ENCODE assay signal across 10 cellular contexts in the genomic region with DNA sequence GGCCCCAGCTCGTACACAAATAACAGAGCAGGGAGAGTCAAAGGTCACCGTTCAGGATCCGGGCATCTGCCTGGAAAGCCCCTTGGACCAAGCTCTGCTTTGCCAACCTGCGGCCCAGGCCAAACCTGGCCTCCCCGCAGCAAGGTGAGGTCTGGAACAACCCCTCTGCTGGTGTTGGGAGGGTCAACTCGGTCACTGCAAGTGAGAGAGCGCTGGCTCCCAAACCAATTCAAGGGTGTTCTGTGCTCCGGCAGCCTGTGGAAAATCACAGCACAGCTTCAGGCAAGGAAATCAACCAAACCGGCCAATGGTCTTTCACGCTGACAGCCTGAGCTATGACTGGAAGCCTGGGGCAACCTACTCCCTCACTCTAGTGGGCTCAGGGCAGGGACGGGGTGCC.
A peak's percentile ranks its signal among the peaks of the same experiment; 100 is the strongest.
DNase-seq lines count a peak whose midpoint lies in the region; ATAC-seq and TF ChIP-seq lines count a peak whose summit lies in the region.
"Had no signal": no experiment of that assay in that cellular context is flagged by ENCODE, and none has a peak within 500 bp of the region (broad histone marks: within the 10 kb centered on the region; RNA-seq: fewer than 3 reads in every experiment).

No MANE protein-coding gene starts in this region.

- H3K27me3 ChIP-seq in SK-N-SH (ENCODE audit: insufficient read depth) (no peaks in the 10 kb centered on the region), ectodermal cell (ENCODE audit: control insufficient read depth, insufficient read depth, low read length, poor library complexity, severe bottlenecking) (no peaks in the 10 kb centered on the region), muscle layer of colon (ENCODE audit: control insufficient read depth in 1 of 2, insufficient read depth in 2 of 2, low read length in 2 of 2) (no peaks in the 10 kb centered on the region), thyroid gland (no peaks in the 10 kb centered on the region)

- TF ChIP-seq CTCF in SK-N-SH (IDR thresholded peaks at IDR 0.05) (no peak), thyroid gland (IDR thresholded peaks at IDR 0.05) (no peak), foreskin fibroblast (IDR thresholded peaks at IDR 0.05; ENCODE audit: low read depth, low read length) (no peak)

- no peak overlapping the region for H3K4me3 ChIP-seq in SK-N-SH (ENCODE audit: low read depth in 2 of 2, low read length in 1 of 2)
- no peak overlapping the region for H3K4me3 ChIP-seq in ectodermal cell (ENCODE audit: insufficient read depth, low read depth, low read length)
- H3K4me3 ChIP-seq in muscle layer of colon (ENCODE audit: low read depth in 1 of 2, low read length in 2 of 2): no peak overlapping the region
- H3K4me3 ChIP-seq in thyroid gland (replicated peaks in 1 of 3): no peak overlapping the region
- no peak overlapping the region for H3K4me3 ChIP-seq in foreskin fibroblast (ENCODE audit: low read depth in 1 of 2, low read length in 2 of 2)

- H4K20me1 ChIP-seq in SK-N-SH (ENCODE audit: insufficient read depth): peaks cover 22% of the 10 kb centered on the region

- H3K27ac ChIP-seq in SK-N-SH (ENCODE audit: low read depth in 2 of 2, low read length in 1 of 2): peak overlapping the region; percentile 67 to 98
- peak overlapping the region; percentile 2 for H3K27ac ChIP-seq in ectodermal cell (ENCODE audit: insufficient read depth, low read depth, low read length, poor library complexity, severe bottlenecking)
- peak overlapping the region; percentile 97 for H3K27ac ChIP-seq in muscle layer of colon (ENCODE audit: low read depth, low read length)
- peak overlapping the region; percentile 98 to 99 (median 98) for H3K27ac ChIP-seq in thyroid gland
- H3K27ac ChIP-seq: 22Rv1 had no signal

- DNase-seq in SK-N-SH (no peak), thyroid gland (no peak), foreskin fibroblast (no peak)
- DNase-seq in stimulated activated CD4-positive, alpha-beta T cell treated with anti-CD3 and anti-CD28 coated beads, Interleukin-2, amount 100 ng/mL, for 48 hours: no peak
- DNase-seq: NCI-H1436 treated with DMSO at 0.1 percent for 48 hours had no signal

- H3K9me3 ChIP-seq in SK-N-SH (no peaks in the 10 kb centered on the region), ectodermal cell (ENCODE audit: control insufficient read depth, low read length) (no peaks in the 10 kb centered on the region), muscle layer of colon (ENCODE audit: low read length) (no peaks in the 10 kb centered on the region), thyroid gland (no peaks in the 10 kb centered on the region)

- peaks cover 17 to 54% of the 10 kb centered on the region in 2 experiments; a peak in 3 of 4 replicates for H3K4me1 ChIP-seq in SK-N-SH (ENCODE audit: control insufficient read depth in 1 of 2, insufficient read depth in 2 of 2, low read depth in 1 of 2, low read length in 1 of 2)
- H3K4me1 ChIP-seq in ectodermal cell (ENCODE audit: control insufficient read depth, insufficient read depth, low read length): peaks cover 28% of the 10 kb centered on the region
- H3K4me1 ChIP-seq in muscle layer of colon (ENCODE audit: insufficient read depth, low read length): peaks cover 84% of the 10 kb centered on the region
- peaks cover 63 to 70% of the 10 kb centered on the region in 2 donors for H3K4me1 ChIP-seq in thyroid gland

- intact Hi-C loops in thyroid gland (cut with DNase I): no loop called here

- TF ChIP-seq POLR2A in thyroid gland (IDR thresholded peaks at IDR 0.05): no peak

- no peak overlapping the region for H2AFZ ChIP-seq in SK-N-SH (ENCODE audit: low read depth)

- POLR2A ChIA-PET in SK-N-SH (lab: Yijun Ruan, JAX): no interaction called here

- peaks cover 37% of the 10 kb centered on the region for H3F3A ChIP-seq in SK-N-SH (replicated peaks; ENCODE audit: insufficient read depth)

- H3K36me3 ChIP-seq in SK-N-SH (replicated peaks in 1 of 2; ENCODE audit: control insufficient read depth in 1 of 2, insufficient read depth in 2 of 2, low read length in 1 of 2) (peaks cover 80 to 81% of the 10 kb centered on the region in 2 experiments), ectodermal cell (ENCODE audit: control insufficient read depth, insufficient read depth, low read length) (peaks cover 37% of the 10 kb centered on the region), muscle layer of colon (ENCODE audit: insufficient read depth, low read length) (peaks cover 80% of the 10 kb centered on the region), thyroid gland (peaks cover 35 to 36% of the 10 kb centered on the region in 2 donors)

- H3K79me2 ChIP-seq in SK-N-SH (ENCODE audit: insufficient read depth): peaks cover 100% of the 10 kb centered on the region

- no peak for TF ChIP-seq RAD21 in SK-N-SH (IDR thresholded peaks at IDR 0.05; ENCODE audit: low read length)

- no peak for TF ChIP-seq EP300 in SK-N-SH (IDR thresholded peaks at IDR 0.05; ENCODE audit: borderline replicate concordance in 1 of 2, low read depth in 1 of 2, low read length in 1 of 2)

- CTCF ChIA-PET in SK-N-SH (lab: Yijun Ruan, JAX): interaction anchor here (1.6 to 2.2 kb wide), 2 partner anchors 23 to 146 kb away, joined by 3 to 6 read pairs; no protein-coding TSS in a partner anchor

- 84% methylated on average over 2 of the region's 11 CpGs for WGBS in SK-N-SH (ENCODE audit: low lambda C conversion rate)
- WGBS in ectodermal cell, 2 experiments: 88 to 91% methylated on average over 11 of the region's 11 CpGs
- WGBS in thyroid gland, 2 donors: 73 to 84% methylated on average over 4 to 11 of the region's 11 CpGs

- ATAC-seq in SK-N-SH treated with all-trans-retinoic acid at 6 μM for 48 hours: no peak
- no peak for ATAC-seq in HG03571 (IDR thresholded peaks at IDR 0.05; ENCODE audit: unreplicated experiment)

- H3K4me2 ChIP-seq in SK-N-SH: peak overlapping the region; percentile 54; the same call in 1 of the 2 replicates

- H3K9ac ChIP-seq in SK-N-SH (peak overlapping the region; percentile 57; the same call in 1 of the 2 replicates), muscle layer of colon (ENCODE audit: low read length) (peak overlapping the region; percentile 91)

- H3K9me2 ChIP-seq in SK-N-SH: no peaks in the 10 kb centered on the region

TF ChIP-seq in SK-N-SH, 30 proteins besides CTCF, POLR2A, EP300 and RAD21 (continues in another document):
- no peak for TF ChIP-seq RFX5 (IDR thresholded peaks at IDR 0.05; ENCODE audit: low read length)
- TF ChIP-seq FOXJ3 (CRISPR knock-in tag; IDR thresholded peaks at IDR 0.05): no peak
- TF ChIP-seq, protein P1, sequence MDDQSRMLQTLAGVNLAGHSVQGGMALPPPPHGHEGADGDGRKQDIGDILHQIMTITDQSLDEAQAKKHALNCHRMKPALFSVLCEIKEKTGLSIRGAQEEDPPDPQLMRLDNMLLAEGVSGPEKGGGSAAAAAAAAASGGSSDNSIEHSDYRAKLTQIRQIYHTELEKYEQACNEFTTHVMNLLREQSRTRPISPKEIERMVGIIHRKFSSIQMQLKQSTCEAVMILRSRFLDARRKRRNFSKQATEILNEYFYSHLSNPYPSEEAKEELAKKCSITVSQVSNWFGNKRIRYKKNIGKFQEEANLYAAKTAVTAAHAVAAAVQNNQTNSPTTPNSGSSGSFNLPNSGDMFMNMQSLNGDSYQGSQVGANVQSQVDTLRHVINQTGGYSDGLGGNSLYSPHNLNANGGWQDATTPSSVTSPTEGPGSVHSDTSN (IDR thresholded peaks at IDR 0.05): no peak
- no peak for TF ChIP-seq GABPA (IDR thresholded peaks at IDR 0.05; ENCODE audit: low read depth)
- no peak for TF ChIP-seq YY1 (IDR thresholded peaks at IDR 0.05; ENCODE audit: low read depth)
- TF ChIP-seq GATA2 (CRISPR knock-in tag; IDR thresholded peaks at IDR 0.05): no peak
- no peak for TF ChIP-seq FOXM1 (IDR thresholded peaks at IDR 0.05; ENCODE audit: low read depth)
- TF ChIP-seq NRF1 (IDR thresholded peaks at IDR 0.05; ENCODE audit: low read depth, low read length): no peak
- TF ChIP-seq, protein P2, sequence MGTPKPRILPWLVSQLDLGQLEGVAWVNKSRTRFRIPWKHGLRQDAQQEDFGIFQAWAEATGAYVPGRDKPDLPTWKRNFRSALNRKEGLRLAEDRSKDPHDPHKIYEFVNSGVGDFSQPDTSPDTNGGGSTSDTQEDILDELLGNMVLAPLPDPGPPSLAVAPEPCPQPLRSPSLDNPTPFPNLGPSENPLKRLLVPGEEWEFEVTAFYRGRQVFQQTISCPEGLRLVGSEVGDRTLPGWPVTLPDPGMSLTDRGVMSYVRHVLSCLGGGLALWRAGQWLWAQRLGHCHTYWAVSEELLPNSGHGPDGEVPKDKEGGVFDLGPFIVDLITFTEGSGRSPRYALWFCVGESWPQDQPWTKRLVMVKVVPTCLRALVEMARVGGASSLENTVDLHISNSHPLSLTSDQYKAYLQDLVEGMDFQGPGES (IDR thresholded peaks at IDR 0.05; ENCODE audit: low read depth, low read length): no peak

TF ChIP-seq in SK-N-SH treated with all-trans-retinoic acid at 6 μM for 48 hours, 23 proteins besides CTCF, POLR2A, EP300 and RAD21 (continues in another document):
- TF ChIP-seq CSDC2 (CRISPR knock-in tag; IDR thresholded peaks at IDR 0.05): no peak
- TF ChIP-seq PPARA (CRISPR knock-in tag; IDR thresholded peaks at IDR 0.05; ENCODE audit: borderline replicate concordance): no peak
- no peak for TF ChIP-seq ZNF70 (CRISPR knock-in tag; IDR thresholded peaks at IDR 0.05)
- TF ChIP-seq, protein P3, sequence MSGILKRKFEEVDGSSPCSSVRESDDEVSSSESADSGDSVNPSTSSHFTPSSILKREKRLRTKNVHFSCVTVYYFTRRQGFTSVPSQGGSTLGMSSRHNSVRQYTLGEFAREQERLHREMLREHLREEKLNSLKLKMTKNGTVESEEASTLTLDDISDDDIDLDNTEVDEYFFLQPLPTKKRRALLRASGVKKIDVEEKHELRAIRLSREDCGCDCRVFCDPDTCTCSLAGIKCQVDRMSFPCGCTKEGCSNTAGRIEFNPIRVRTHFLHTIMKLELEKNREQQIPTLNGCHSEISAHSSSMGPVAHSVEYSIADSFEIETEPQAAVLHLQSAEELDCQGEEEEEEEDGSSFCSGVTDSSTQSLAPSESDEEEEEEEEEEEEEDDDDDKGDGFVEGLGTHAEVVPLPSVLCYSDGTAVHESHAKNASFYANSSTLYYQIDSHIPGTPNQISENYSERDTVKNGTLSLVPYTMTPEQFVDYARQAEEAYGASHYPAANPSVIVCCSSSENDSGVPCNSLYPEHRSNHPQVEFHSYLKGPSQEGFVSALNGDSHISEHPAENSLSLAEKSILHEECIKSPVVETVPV (CRISPR knock-in tag; IDR thresholded peaks at IDR 0.05): no peak
- TF ChIP-seq BACH2 (CRISPR knock-in tag; IDR thresholded peaks at IDR 0.05; ENCODE audit: borderline replicate concordance): no peak
- TF ChIP-seq ZFP3 (CRISPR knock-in tag; IDR thresholded peaks at IDR 0.05): no peak
- TF ChIP-seq SNAI2 (CRISPR knock-in tag; IDR thresholded peaks at IDR 0.05): no peak

Comparison
In these comparisons a context has a peak if more than half of its experiments do, and no peak if none do; other contexts are left out.
1. H3K27ac ChIP-seq: peak in every context shown above with its lines; median percentile 98 in thyroid gland; 97 in muscle layer of colon; 82 in SK-N-SH; 2 in ectodermal cell.